In genomic region chr17:7579839-7580630, GRCh38 we compare ENCODE assay signal across 8 cellular contexts. TPM values are rescaled to one million over a fixed set of nuclear protein-coding genes. Genes with fewer than 3 reads are reported as not detected.
DNase-seq lines count a peak whose midpoint lies in the region; ATAC-seq, FAIRE-seq and TF ChIP-seq lines count a peak whose summit lies in the region.

No MANE protein-coding gene starts in this region.

- peaks cover 58% of the 10 kb centered on the region for H3K79me2 ChIP-seq in ACC112 (ENCODE audit: control insufficient read depth, insufficient read depth, low read length, unreplicated experiment)
- H3K79me2 ChIP-seq in astrocyte (ENCODE audit: insufficient read depth, low read length) = peaks cover 69% of the 10 kb centered on the region

- H3K36me3 Mint-ChIP-seq in HFFc6 (ENCODE audit: low read depth) (peaks cover 63% of the 10 kb centered on the region), astrocyte (ENCODE audit: low read depth, unreplicated experiment) (peaks cover 42% of the 10 kb centered on the region)

- ATAC-seq in GM18907 (IDR thresholded peaks at IDR 0.05; ENCODE audit: unreplicated experiment) = no peak

- TF ChIP-seq CTCF in HFFc6 (IDR thresholded peaks at IDR 0.05) (no peak), astrocyte (IDR thresholded peaks at IDR 0.05; ENCODE audit: insufficient read depth, low read depth, low read length) (no peak)

- no peak for FAIRE-seq in astrocyte (lab: Jason Lieb, UNC)

- H3K4me3 Mint-ChIP-seq in HFFc6 = peak overlapping the region; percentile 71
- H3K4me3 Mint-ChIP-seq in astrocyte (ENCODE audit: unreplicated experiment) = peak overlapping the region; percentile 30

- H2AFZ ChIP-seq in ACC112 (ENCODE audit: low read length, unreplicated experiment) = no peak overlapping the region
- no peak overlapping the region for H2AFZ ChIP-seq in astrocyte (ENCODE audit: low read depth, low read length)

- H3K27ac ChIP-seq in ACC112 (ENCODE audit: low read depth, low read length) = peak overlapping the region; percentile 85
- peak overlapping the region; percentile 60 for H3K27ac ChIP-seq in astrocyte (ENCODE audit: low read depth, low read length)
- peak overlapping the region; percentile 73 for H3K27ac ChIP-seq in muscle layer of colon (ENCODE audit: low read depth, low read length)

- H3K4me3 ChIP-seq in ACC112 (ENCODE audit: low read depth, low read length) (peak overlapping the region; percentile 54), astrocyte (ENCODE audit: insufficient read depth, low read depth, low read length) (no peak overlapping the region), muscle layer of colon (ENCODE audit: low read depth in 1 of 2, low read length in 2 of 2) (peak overlapping the region; percentile 21 to 41)

- peak overlapping the region; percentile 61 for H3K4me2 ChIP-seq in astrocyte (ENCODE audit: low read length)

- no peaks in the 10 kb centered on the region for H3K27me3 ChIP-seq in ACC112 (ENCODE audit: insufficient read depth, low read length)
- no peaks in the 10 kb centered on the region for H3K27me3 ChIP-seq in astrocyte (ENCODE audit: insufficient read depth, low read length)
- no peaks in the 10 kb centered on the region for H3K27me3 ChIP-seq in muscle layer of colon (ENCODE audit: control insufficient read depth in 1 of 2, insufficient read depth in 2 of 2, low read length in 2 of 2)

- peaks cover 56% of the 10 kb centered on the region for H4K20me1 ChIP-seq in astrocyte (ENCODE audit: insufficient read depth, low read length)

- H3K9me3 ChIP-seq in astrocyte (ENCODE audit: insufficient read depth, low read depth, low read length) (no peaks in the 10 kb centered on the region), muscle layer of colon (ENCODE audit: low read length) (no peaks in the 10 kb centered on the region)

- peaks cover 91% of the 10 kb centered on the region for H3K4me1 Mint-ChIP-seq in HFFc6 (ENCODE audit: low read depth)
- H3K4me1 Mint-ChIP-seq in astrocyte (ENCODE audit: low read depth, unreplicated experiment) = peaks cover 55% of the 10 kb centered on the region

- H3K27me3 Mint-ChIP-seq in HFFc6 (ENCODE audit: insufficient read depth) (peaks cover 53% of the 10 kb centered on the region), astrocyte (ENCODE audit: low read depth, unreplicated experiment) (no peaks in the 10 kb centered on the region)

- H3K4me1 ChIP-seq in ACC112 (ENCODE audit: control insufficient read depth, insufficient read depth, low read length, unreplicated experiment) = peaks cover 68% of the 10 kb centered on the region
- H3K4me1 ChIP-seq in astrocyte (ENCODE audit: insufficient read depth, low read length) = peaks cover 46% of the 10 kb centered on the region
- peaks cover 46% of the 10 kb centered on the region for H3K4me1 ChIP-seq in muscle layer of colon (ENCODE audit: insufficient read depth, low read length)

- H3K9ac ChIP-seq in astrocyte (ENCODE audit: low read length) = peak overlapping the region; percentile 42
- no peak overlapping the region for H3K9ac ChIP-seq in muscle layer of colon (ENCODE audit: low read length)

- DNase-seq in HFFc6 = peak; percentile 46
- DNase-seq in astrocyte (ENCODE audit: low read depth) = no peak
- DNase-seq in Ammon's horn (ENCODE audit: low spot score) = no peak
- no peak for DNase-seq in AG20443 (ENCODE audit: low spot score)
- no peak for DNase-seq in 8988T

- H3K36me3 ChIP-seq in ACC112 (ENCODE audit: insufficient read depth, low read length) (peaks cover 32% of the 10 kb centered on the region), astrocyte (ENCODE audit: insufficient read depth, low read length) (peaks cover 38% of the 10 kb centered on the region), muscle layer of colon (ENCODE audit: insufficient read depth, low read length) (peaks cover 55% of the 10 kb centered on the region)

- H3K9me3 Mint-ChIP-seq in HFFc6 (peaks cover 6% of the 10 kb centered on the region), astrocyte (ENCODE audit: unreplicated experiment) (no peaks in the 10 kb centered on the region)

- H3K27ac Mint-ChIP-seq in HFFc6 = peak overlapping the region; percentile 97
- H3K27ac Mint-ChIP-seq in astrocyte (ENCODE audit: unreplicated experiment) = peak overlapping the region; percentile 83

RNA-seq across cellular contexts. Expression of gene CD68, which starts 0.6 kb away (rescaled TPM):
- 10 to 100 TPM; 46.6 to 71.7 (median 68.5) TPM for total RNA-seq in HFFc6 (2021; fragmentation: NEBNext Ultra II Directional; extraction: Animal tissue kit (Norgen Biotek cat#: 25700))
- total RNA-seq in astrocyte = 4.4 and 6.2 TPM in 2 replicates

RNA-seq across cellular contexts. Expression of gene MPDU1, which starts 3.6 kb away (rescaled TPM):
- total RNA-seq in HFFc6 (2021; fragmentation: NEBNext Ultra II Directional; extraction: Animal tissue kit (Norgen Biotek cat#: 25700)) = 10 to 100 TPM; 59.2 to 91.2 (median 68.6) TPM
- total RNA-seq in astrocyte = 44.6 and 51.2 TPM in 2 replicates

RNA-seq across cellular contexts. Expression of gene SOX15, which starts 9.9 kb away (rescaled TPM):
- 1 to 10 TPM in 1 of 6 experiments, under 1 TPM in 5; 0.62 to 1.0 (median 0.81) TPM for total RNA-seq in HFFc6 (2021; fragmentation: NEBNext Ultra II Directional; extraction: Animal tissue kit (Norgen Biotek cat#: 25700))
- 1.7 and 4.0 TPM in 2 replicates for total RNA-seq in astrocyte

RNA-seq across cellular contexts. Expression of gene SENP3, which starts 18.3 kb away (rescaled TPM):
- 10 to 100 TPM; 53.9 to 70.3 (median 60.3) TPM for total RNA-seq in HFFc6 (2021; fragmentation: NEBNext Ultra II Directional; extraction: Animal tissue kit (Norgen Biotek cat#: 25700))
- 51.4 and 58.7 TPM in 2 replicates for total RNA-seq in astrocyte

RNA-seq across cellular contexts. Expression of gene TNFSF13, which starts 21.5 kb away (rescaled TPM):
- total RNA-seq in HFFc6 (2021; fragmentation: NEBNext Ultra II Directional; extraction: Animal tissue kit (Norgen Biotek cat#: 25700)) = 1 to 10 TPM; 1.2 to 2.8 (median 1.5) TPM
- total RNA-seq in astrocyte = 0.43 and 0.93 TPM in 2 replicates
